ENCODE assay signal across 22 cellular contexts in genomic region chr18:45863469-45863868, GRCh38. TPM values are rescaled to one million over a fixed set of nuclear protein-coding genes. Genes with fewer than 3 reads are reported as not detected.
"Had no signal": no experiment of that assay in that cellular context is flagged by ENCODE, and none has a peak within 500 bp of the region (broad histone marks: within the 10 kb centered on the region; RNA-seq: fewer than 3 reads in every experiment).

No MANE protein-coding gene starts in this region.

- H3K9me3 Mint-ChIP-seq: dendritic cell treated with granulocyte-macrophage colony-stimulating factor and Interleukin-4, amounts not matched to agents 40 ng/mL and 50 ng/mL, for 4 days had no signal

- H3K4me3 Mint-ChIP-seq: dendritic cell treated with granulocyte-macrophage colony-stimulating factor and Interleukin-4, amounts not matched to agents 40 ng/mL and 50 ng/mL, for 4 days; nephron progenitor cell had no signal

- H3K27me3 Mint-ChIP-seq: dendritic cell treated with granulocyte-macrophage colony-stimulating factor and Interleukin-4, amounts not matched to agents 40 ng/mL and 50 ng/mL, for 4 days had no signal

- ATAC-seq: body of pancreas, foreskin keratinocyte, left ventricle myocardium superior, pancreas, psoas muscle had no signal

- DNase-seq: activated CD4-positive, alpha-beta T cell treated with anti-CD3 and anti-CD28 coated beads for 1 hour; activated CD4-positive, alpha-beta T cell treated with anti-CD3 and anti-CD28 coated beads, Interleukin-2, amount 50 U/mL, for 4 hours; activated naive CD4-positive, alpha-beta T cell treated with Interleukin-2 at 50 U/mL for 16 hours; anterior cingulate cortex; body of pancreas; effector CD8-positive, alpha-beta T cell; foreskin keratinocyte; glutamatergic neuron; left ventricle myocardium superior; mammary epithelial cell; midbrain; nephron progenitor cell; pancreas; psoas muscle; SK-N-SH; spleen; stimulated activated CD4-positive, alpha-beta T cell treated with anti-CD3 and anti-CD28 coated beads, Interleukin-4, amount 100 ng/mL, for 1 hour; stimulated activated naive CD4-positive, alpha-beta T cell treated with Interleukin-2 at 50 U/mL for 16 hours; tibial artery had no signal

- H3K4me1 Mint-ChIP-seq: nephron progenitor cell had no signal

- H3K27ac Mint-ChIP-seq: dendritic cell treated with granulocyte-macrophage colony-stimulating factor and Interleukin-4, amounts not matched to agents 40 ng/mL and 50 ng/mL, for 4 days; nephron progenitor cell had no signal

RNA-seq across cellular contexts. Expression of gene SIGLEC15, which starts 38.0 kb away (rescaled TPM):
- total RNA-seq: cardiac muscle cell; psoas muscle; T-helper 2 cell treated with Interferon-gamma antibody and Interleukin-4, amounts not matched to agents 100 ng/mL and 5 ng/mL, for 36 hours had no signal
